19 cellular contexts compared by ENCODE assay signal in the genomic region with DNA sequence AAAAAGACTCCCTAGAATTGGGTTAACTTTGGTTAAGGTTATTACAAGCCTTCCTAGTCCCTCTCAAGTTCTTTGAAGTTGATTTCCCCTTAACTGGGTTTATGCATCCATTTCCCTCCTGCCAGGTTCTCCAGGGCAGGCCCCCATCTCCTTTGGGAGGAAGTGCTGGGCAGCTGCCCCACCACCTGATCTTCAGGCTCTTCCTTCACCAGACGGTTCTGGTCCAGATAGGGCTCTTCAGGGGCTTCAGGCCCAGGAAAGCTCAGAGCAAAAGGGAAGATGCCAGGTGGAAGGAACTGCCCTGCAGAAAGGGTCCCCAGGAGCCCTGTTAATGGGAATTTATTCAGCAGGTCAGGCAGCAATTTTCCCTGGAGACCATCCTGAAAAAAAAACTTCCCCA. TPM values are rescaled to one million over a fixed set of nuclear protein-coding genes. Genes with fewer than 3 reads are reported as not detected.
DNase-seq lines count a peak whose midpoint lies in the region; ATAC-seq and TF ChIP-seq lines count a peak whose summit lies in the region.
"Had no signal": no experiment of that assay in that cellular context is flagged by ENCODE, and none has a peak within 500 bp of the region (broad histone marks: within the 10 kb centered on the region; RNA-seq: fewer than 3 reads in every experiment).

No MANE protein-coding gene starts in this region.

- H3K27me3 Mint-ChIP-seq in glutamatergic neuron (ENCODE audit: unreplicated experiment) (peaks cover 26% of the 10 kb centered on the region), nephron (ENCODE audit: low read depth) (peaks cover 64% of the 10 kb centered on the region), H9 (ENCODE audit: low read depth) (peaks cover 78% of the 10 kb centered on the region)

- H2BK12ac ChIP-seq in H9 (ENCODE audit: insufficient read length, low read depth, low read length) = no peak overlapping the region

- H3K9ac ChIP-seq in H9 (ENCODE audit: extremely low read depth, insufficient read length, low read length) = no peak overlapping the region
- H3K9ac ChIP-seq: BLaER1 had no signal

- H3K4me2 ChIP-seq in H9 (ENCODE audit: insufficient read depth, insufficient read length, low read length) (no peak overlapping the region), OCI-LY7 (ENCODE audit: low read length) (no peak overlapping the region)
- H3K4me2 ChIP-seq: BLaER1 had no signal

- H3T11ph ChIP-seq in H9 (ENCODE audit: low read length) = no peak overlapping the region

- POLR2A ChIA-PET in OCI-LY7 (lab: Charles Lee) = no interaction called here

- intact Hi-C loops in OCI-LY7 (cut with micrococcal nuclease; ENCODE audit: unreplicated experiment) = no loop called here

- peaks cover 16% of the 10 kb centered on the region for H3K23me2 ChIP-seq in H9 (ENCODE audit: insufficient read length, low read depth, low read length, poor library complexity, severe bottlenecking)

- peaks cover 8% of the 10 kb centered on the region for H3K36me3 Mint-ChIP-seq in glutamatergic neuron (ENCODE audit: unreplicated experiment)
- H3K36me3 Mint-ChIP-seq in nephron (ENCODE audit: low read depth) = peaks cover 35% of the 10 kb centered on the region
- peaks cover 9 to 20% (median 10%) of the 10 kb centered on the region in 3 experiments; a peak in 6 of 7 replicates for H3K36me3 Mint-ChIP-seq in H9 (ENCODE audit: insufficient read depth in 1 of 3, low read depth in 3 of 3)
- no peaks in the 10 kb centered on the region for H3K36me3 Mint-ChIP-seq in stimulated activated effector memory CD8-positive, alpha-beta T cell treated with anti-CD3 and anti-CD28 coated beads, Interleukin-12 subunit alpha, Interleukin-12 subunit beta, amount 100 ng/mL, for 72 hours

- H4K91ac ChIP-seq in H9 (ENCODE audit: insufficient read length, low read depth, low read length) = no peak overlapping the region

- H2BK120ac ChIP-seq in H9 (ENCODE audit: low read depth, low read length, poor library complexity, severe bottlenecking) = no peak overlapping the region

- H3K56ac ChIP-seq in H9 (ENCODE audit: insufficient read length, low read depth, low read length) = no peak overlapping the region

- H3K79me2 ChIP-seq in H9 (ENCODE audit: insufficient read depth, low read length) = no peaks in the 10 kb centered on the region
- no peaks in the 10 kb centered on the region for H3K79me2 ChIP-seq in OCI-LY7 (ENCODE audit: insufficient read depth, low read depth, low read length)

- H3K9me2 ChIP-seq in OCI-LY7 (ENCODE audit: insufficient read depth, low read length) = no peaks in the 10 kb centered on the region

- H3K4me1 ChIP-seq in H9 (ENCODE audit: insufficient read depth, low read length) (no peaks in the 10 kb centered on the region), OCI-LY7 (ENCODE audit: insufficient read depth, low read length, poor library complexity, severe bottlenecking) (no peaks in the 10 kb centered on the region)

- H3K9me3 ChIP-seq in H9 (ENCODE audit: control insufficient read depth, low read depth, low read length) (no peaks in the 10 kb centered on the region), OCI-LY7 (ENCODE audit: low read length) (no peaks in the 10 kb centered on the region)

- no peak overlapping the region for H3K4ac ChIP-seq in H9 (ENCODE audit: low read depth, low read length)

- no peak overlapping the region for H4K8ac ChIP-seq in H9 (replicated peaks; ENCODE audit: insufficient read length, low read depth, low read length)

- H3K27ac ChIP-seq in H9 (ENCODE audit: insufficient read length, low read depth, low read length) = no peak overlapping the region
- no peak overlapping the region for H3K27ac ChIP-seq in OCI-LY7 (ENCODE audit: low read depth, low read length, poor library complexity, severe bottlenecking)
- H3K27ac ChIP-seq: BLaER1 had no signal

- H3K79me1 ChIP-seq in H9 (ENCODE audit: insufficient read depth, low read depth, low read length, poor library complexity, severe bottlenecking) = no peaks in the 10 kb centered on the region

- H3K4me1 Mint-ChIP-seq in glutamatergic neuron (ENCODE audit: low read depth, unreplicated experiment) (peaks cover 8% of the 10 kb centered on the region), nephron (peaks cover 15% of the 10 kb centered on the region), H9 (peaks cover 13 to 23% of the 10 kb centered on the region in 2 experiments)
- H3K4me1 Mint-ChIP-seq in stimulated activated effector memory CD8-positive, alpha-beta T cell treated with anti-CD3 and anti-CD28 coated beads, Interleukin-12 subunit alpha, Interleukin-12 subunit beta, amount 100 ng/mL, for 72 hours = peaks cover 11% of the 10 kb centered on the region

- DNase-seq in activated effector memory CD4-positive, alpha-beta T cell treated with anti-CD3 and anti-CD28 coated beads, Interleukin-2, amount 50 U/mL, for 16 hours = peak; percentile 25
- no peak for DNase-seq in activated effector memory CD4-positive, alpha-beta T cell treated with Interleukin-2 at 50 U/mL for 16 hours
- DNase-seq in glutamatergic neuron (no peak), H9 (no peak), OCI-LY7 (ENCODE audit: low spot score) (no peak)
- DNase-seq in stimulated activated effector memory CD8-positive, alpha-beta T cell treated with anti-CD3 and anti-CD28 coated beads, Interleukin-12 subunit alpha, Interleukin-12 subunit beta, amount 100 ng/mL, for 72 hours (ENCODE audit: low spot score in 2 of 2) = no peak
- DNase-seq: Calu3; CD4-positive, alpha-beta memory T cell; HFFc6; KG1; NCI-H1694; NCI-H2081 treated with DMSO at 0.1 percent for 48 hours; NCI-H510A; PC-3; RPMI8226; SHP77 treated with DMSO at 0.1 percent for 48 hours had no signal

- peaks cover 56% of the 10 kb centered on the region for H3K27me3 ChIP-seq in H9 (ENCODE audit: insufficient read depth, low read length)

- TF ChIP-seq CTCF in glutamatergic neuron (IDR thresholded peaks at IDR 0.05; ENCODE audit: partially characterized antibody, unreplicated experiment) = no peak
- TF ChIP-seq CTCF in nephron (IDR thresholded peaks at IDR 0.05; ENCODE audit: unreplicated experiment in 3 of 3) = no peak
- no peak for TF ChIP-seq CTCF in H9 (conservative IDR thresholded peaks at IDR 0.05)
- no peak for TF ChIP-seq CTCF in OCI-LY7 (conservative IDR thresholded peaks at IDR 0.05; ENCODE audit: low read length)

- WGBS in H9 (ENCODE audit: extremely low coverage, insufficient read length, low lambda C conversion rate) = no CpG with 5 or more reads among the region's 1 CpG

- ATAC-seq in stimulated activated effector memory CD8-positive, alpha-beta T cell treated with anti-CD3 and anti-CD28 coated beads, Interleukin-12 subunit alpha, Interleukin-12 subunit beta, amount 100 ng/mL, for 72 hours = no peak
- ATAC-seq in GM18873 (IDR thresholded peaks at IDR 0.05; ENCODE audit: low FRiP score, unreplicated experiment) = no peak
- ATAC-seq: PC-3 had no signal

- no peak overlapping the region for H2BK5ac ChIP-seq in H9 (ENCODE audit: insufficient read length, low read length)

- H3K23ac ChIP-seq in H9 (ENCODE audit: insufficient read length, low read depth, low read length) = no peak overlapping the region

- no TSS peak for BruUV-seq in OCI-LY7 (replicated peaks; lab: Mats Ljungman, UMichigan)

- no peak overlapping the region for H2AK5ac ChIP-seq in H9 (ENCODE audit: insufficient read length, low read length)

- H4K20me1 ChIP-seq in H9 (ENCODE audit: control insufficient read depth, insufficient read depth, insufficient read length) (no peaks in the 10 kb centered on the region), OCI-LY7 (ENCODE audit: insufficient read depth, low read length) (no peaks in the 10 kb centered on the region)
- H4K20me1 ChIP-seq: BLaER1 had no signal

- H2BK15ac ChIP-seq in H9 (ENCODE audit: low read depth, low read length) = no peak overlapping the region

- H3K4me3 ChIP-seq in OCI-LY7 (ENCODE audit: low read depth, low read length, poor library complexity, severe bottlenecking) = no peak overlapping the region
- H3K4me3 ChIP-seq: BLaER1 had no signal

- H3K14ac ChIP-seq in H9 (ENCODE audit: insufficient read depth, low read length) = no peak overlapping the region

- H3K4me3 Mint-ChIP-seq in glutamatergic neuron (ENCODE audit: unreplicated experiment) = peak overlapping the region; percentile 71
- H3K4me3 Mint-ChIP-seq in nephron = peak overlapping the region; percentile 67 to 86 (median 76)
- H3K4me3 Mint-ChIP-seq in H9 = no peak overlapping the region
- no peak overlapping the region for H3K4me3 Mint-ChIP-seq in stimulated activated effector memory CD8-positive, alpha-beta T cell treated with anti-CD3 and anti-CD28 coated beads, Interleukin-12 subunit alpha, Interleukin-12 subunit beta, amount 100 ng/mL, for 72 hours
- H3K4me3 Mint-ChIP-seq: CD4-positive, alpha-beta memory T cell; HFFc6 had no signal

- H2AFZ ChIP-seq in H9 (ENCODE audit: low read length) (no peak overlapping the region), OCI-LY7 (ENCODE audit: low read length) (no peak overlapping the region)

- CTCF ChIA-PET in OCI-LY7 (lab: Charles Lee; ENCODE audit: unreplicated experiment) = no interaction called here

- H3K9me3 Mint-ChIP-seq in glutamatergic neuron (ENCODE audit: unreplicated experiment) = peaks cover 6% of the 10 kb centered on the region
- no peaks in the 10 kb centered on the region for H3K9me3 Mint-ChIP-seq in nephron
- H3K9me3 Mint-ChIP-seq in H9 = no peaks in the 10 kb centered on the region
- H3K9me3 Mint-ChIP-seq in stimulated activated effector memory CD8-positive, alpha-beta T cell treated with anti-CD3 and anti-CD28 coated beads, Interleukin-12 subunit alpha, Interleukin-12 subunit beta, amount 100 ng/mL, for 72 hours = no peaks in the 10 kb centered on the region
- H3K9me3 Mint-ChIP-seq: CD4-positive, alpha-beta memory T cell; HFFc6 had no signal

- H3K27ac Mint-ChIP-seq in glutamatergic neuron (ENCODE audit: unreplicated experiment) (no peak overlapping the region), nephron (no peak overlapping the region), H9 (no peak overlapping the region)
- no peak overlapping the region for H3K27ac Mint-ChIP-seq in stimulated activated effector memory CD8-positive, alpha-beta T cell treated with anti-CD3 and anti-CD28 coated beads, Interleukin-12 subunit alpha, Interleukin-12 subunit beta, amount 100 ng/mL, for 72 hours
- H3K27ac Mint-ChIP-seq: CD4-positive, alpha-beta memory T cell; HFFc6 had no signal

- H4K5ac ChIP-seq in H9 (ENCODE audit: insufficient read length, low read depth, low read length) = no peak overlapping the region

- peaks cover 31% of the 10 kb centered on the region for H3K36me3 ChIP-seq in OCI-LY7 (ENCODE audit: insufficient read depth, low read length)

- H3K18ac ChIP-seq in H9 (ENCODE audit: insufficient read length, low read depth, low read length) = no peak overlapping the region

- no peak overlapping the region for H2BK20ac ChIP-seq in H9 (ENCODE audit: low read depth, low read length, poor library complexity, severe bottlenecking)

RNA-seq across cellular contexts. Expression of a gene that starts 2.1 kb away (rescaled TPM):
- total RNA-seq in glutamatergic neuron (ENCODE audit: unreplicated experiment) (not detected), H9 (2021) (0.13 TPM in 1 of 2 replicates, not detected in the other), OCI-LY7 (2022) (not detected in 2 replicates)
- total RNA-seq in OCI-LY7 (2014; rRNA removed; shearing (Covaris generic)) = not detected in 2 replicates
- total RNA-seq: CD4-positive, alpha-beta memory T cell; HFFc6; PC-3 had no signal

RNA-seq across cellular contexts. Expression of a gene that starts 58.3 kb away (rescaled TPM):
- 36.9 TPM for total RNA-seq in glutamatergic neuron (ENCODE audit: unreplicated experiment)
- 58.3 and 69.3 TPM in 2 replicates for total RNA-seq in H9 (2021)
- total RNA-seq in OCI-LY7 (2014; rRNA removed; shearing (Covaris generic)) = 32.9 and 62.0 TPM in 2 replicates
- 90.6 and 94.5 TPM in 2 replicates for total RNA-seq in OCI-LY7 (2022)

Comparison
In these comparisons a context has a peak if more than half of its experiments do, and no peak if none do; other contexts are left out.
1. H3K4me3 Mint-ChIP-seq: peak in glutamatergic neuron (single experiment) and nephron (3 of 3); none in H9 (0 of 2) and stimulated activated effector memory CD8-positive, alpha-beta T cell treated with anti-CD3 and anti-CD28 coated beads, Interleukin-12 subunit alpha, Interleukin-12 subunit beta, amount 100 ng/mL, for 72 hours (single experiment).